20 cellular contexts compared by ENCODE assay signal in the genomic region with DNA sequence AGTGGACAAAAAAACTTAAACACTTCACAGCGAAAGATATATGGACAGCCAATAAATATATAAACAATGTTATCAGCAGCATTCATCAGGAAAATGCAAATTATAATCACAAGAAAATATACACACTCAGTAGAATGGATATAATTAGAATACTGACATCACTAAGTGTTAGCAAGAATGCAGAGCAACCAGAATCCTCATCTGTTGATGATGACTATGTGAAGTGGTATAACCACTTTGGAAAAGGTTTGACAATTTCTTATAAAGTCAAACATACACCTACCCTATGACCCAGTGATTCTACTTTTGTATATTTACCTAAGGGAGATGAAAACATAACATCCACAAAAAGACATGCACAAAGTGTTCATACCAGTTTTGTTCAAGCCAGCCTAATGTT.
DNase-seq lines count a peak whose midpoint lies in the region; ATAC-seq and TF ChIP-seq lines count a peak whose summit lies in the region.
"Had no signal": no experiment of that assay in that cellular context is flagged by ENCODE, and none has a peak within 500 bp of the region (broad histone marks: within the 10 kb centered on the region; RNA-seq: fewer than 3 reads in every experiment).

No MANE protein-coding gene starts in this region.

- no peak overlapping the region for H4K5ac ChIP-seq in IMR-90 (ENCODE audit: low read depth, low read length)

- no peak overlapping the region for H2BK5ac ChIP-seq in IMR-90 (ENCODE audit: low read depth, low read length, poor library complexity, severe bottlenecking)

- H3K9ac ChIP-seq in IMR-90 (ENCODE audit: low read depth, low read length), result no peak overlapping the region
- H3K9ac ChIP-seq: GM23248, KMS-11 had no signal

- intact Hi-C loops in IMR-90 (cut with micrococcal nuclease), result no loop called here
- intact Hi-C loops in left cardiac atrium (cut with DNase I), result no loop called here

- H4K8ac ChIP-seq in IMR-90 (ENCODE audit: low read depth in 2 of 2, low read length in 2 of 2), result no peak overlapping the region

- no TSS peak for BruUV-seq in IMR-90 (replicated peaks; lab: Mats Ljungman, UMichigan)

- TF ChIP-seq POLR2A in IMR-90 (IDR thresholded peaks at IDR 0.05; ENCODE audit: low read depth, low read length), result no peak

- no peak overlapping the region for H3K18ac ChIP-seq in IMR-90 (ENCODE audit: low read depth, low read length)

- H3K27ac ChIP-seq in ACC112 (ENCODE audit: low read depth, low read length) (peak overlapping the region; percentile 37; the same call in 1 of the 2 replicates), IMR-90 (ENCODE audit: insufficient read depth, low read length) (no peak overlapping the region), osteoblast (ENCODE audit: low read depth, low read length) (peak overlapping the region; percentile 2), WERI-Rb-1 (no peak overlapping the region)
- H3K27ac ChIP-seq: GM23248, KMS-11 had no signal

- H3K14ac ChIP-seq in IMR-90 (replicated peaks; ENCODE audit: low read depth, low read length), result no peak overlapping the region

- no peak overlapping the region for H3K23ac ChIP-seq in IMR-90 (ENCODE audit: low read depth, low read length)

- H3K36me3 ChIP-seq in ACC112 (ENCODE audit: insufficient read depth, low read length) (no peaks in the 10 kb centered on the region), IMR-90 (ENCODE audit: control insufficient read depth, insufficient read depth, low read length) (no peaks in the 10 kb centered on the region), osteoblast (ENCODE audit: insufficient read depth, low read length) (no peaks in the 10 kb centered on the region), WERI-Rb-1 (no peaks in the 10 kb centered on the region)
- H3K36me3 ChIP-seq: BE2C, HAP-1 had no signal

- TF ChIP-seq CTCF in IMR-90 (conservative IDR thresholded peaks at IDR 0.05; ENCODE audit: low read depth, low read length) (no peak), epithelial cell of esophagus (IDR thresholded peaks at IDR 0.05; ENCODE audit: insufficient read depth, low read depth, low read length, missing control alignments) (no peak), osteoblast (IDR thresholded peaks at IDR 0.05; ENCODE audit: extremely low read depth, low read depth, low read length) (no peak), WERI-Rb-1 (IDR thresholded peaks at IDR 0.05; ENCODE audit: low read depth, low read length) (no peak)

- dilution Hi-C loops in IMR-90 (cut with HindIII; ENCODE audit: low sequenced_read_pairs, unreplicated experiment), result no loop called here

- H2AK5ac ChIP-seq in IMR-90 (ENCODE audit: low read depth, low read length), result no peak overlapping the region

- H3K4me3 ChIP-seq in ACC112 (ENCODE audit: low read depth, low read length) (no peak overlapping the region), IMR-90 (ENCODE audit: insufficient read depth, low read depth, low read length) (no peak overlapping the region), epithelial cell of esophagus (ENCODE audit: low read length) (no peak overlapping the region), osteoblast (ENCODE audit: insufficient read depth, low read length) (no peak overlapping the region), WERI-Rb-1 (ENCODE audit: low read depth, low read length) (no peak overlapping the region)
- H3K4me3 ChIP-seq: GM23248, HAP-1 had no signal

- no peak overlapping the region for H2BK120ac ChIP-seq in IMR-90 (ENCODE audit: low read depth, low read length)

- H3K4ac ChIP-seq in IMR-90 (ENCODE audit: low read depth, low read length), result no peak overlapping the region

- no peak overlapping the region for H2AFZ ChIP-seq in ACC112 (ENCODE audit: low read length, unreplicated experiment)
- H2AFZ ChIP-seq in IMR-90 (replicated peaks; ENCODE audit: low read length, poor library complexity), result no peak overlapping the region
- H2AFZ ChIP-seq in osteoblast (ENCODE audit: low read length), result no peak overlapping the region
- H2AFZ ChIP-seq: GM23248 had no signal

- ATAC-seq in IMR-90 (ENCODE audit: low read depth), result no peak
- no peak for ATAC-seq in left cardiac atrium
- no peak for ATAC-seq in GM18498 (IDR thresholded peaks at IDR 0.05; ENCODE audit: unreplicated experiment)

- no peak for TF ChIP-seq RAD21 in IMR-90 (IDR thresholded peaks at IDR 0.05; ENCODE audit: low read length)

- DNase-seq in IMR-90, result peak; percentile 46
- peak; percentile 35 for DNase-seq in epithelial cell of esophagus (ENCODE audit: low read depth)
- no peak for DNase-seq in osteoblast (ENCODE audit: insufficient read length, low spot score, missing footprints)
- no peak for DNase-seq in GM03348 (ENCODE audit: low spot score)
- DNase-seq in left cardiac atrium, result no peak
- DNase-seq in WERI-Rb-1, result no peak
- DNase-seq: 8988T; BE2C; C1 segment of cervical spinal cord; CD4-positive, CD25-positive, alpha-beta regulatory T cell; CD8-positive, alpha-beta memory T cell; COR-L47; DMS 273 treated with DMSO at 0.1 percent for 48 hours; DMS79; GDM1 had no signal

- CTCF ChIA-PET in IMR-90 (lab: Yijun Ruan, JAX), result no interaction called here

- no peaks in the 10 kb centered on the region for H4K20me1 ChIP-seq in IMR-90 (ENCODE audit: insufficient read depth, low read length)
- no peaks in the 10 kb centered on the region for H4K20me1 ChIP-seq in osteoblast (ENCODE audit: insufficient read depth, low read length)

- in situ Hi-C loops in IMR-90 (cut with MboI; ENCODE audit: low sequenced_read_pairs), result no loop called here

- no peaks in the 10 kb centered on the region for H3K79me1 ChIP-seq in IMR-90 (ENCODE audit: low read depth in 1 of 2, low read length in 2 of 2)

- H3K4me2 ChIP-seq in IMR-90 (ENCODE audit: low read depth, low read length) (no peak overlapping the region), osteoblast (ENCODE audit: insufficient read depth, low read length) (no peak overlapping the region)
- H3K4me2 ChIP-seq: KMS-11 had no signal

- no peak overlapping the region for H4K91ac ChIP-seq in IMR-90 (ENCODE audit: insufficient read depth, low read depth, low read length)

- POLR2A ChIA-PET in IMR-90 (lab: Charles Lee; ENCODE audit: unreplicated experiment), result no interaction called here

- no peak overlapping the region for H2BK20ac ChIP-seq in IMR-90 (ENCODE audit: low read depth, low read length)

- no peaks in the 10 kb centered on the region for H3K9me1 ChIP-seq in IMR-90 (ENCODE audit: insufficient read depth, low read length)

- no CpG with 5 or more reads among the region's 1 CpG for WGBS in IMR-90 (ENCODE audit: extremely low coverage in 2 of 2, insufficient read length in 1 of 2), 2 experiments

- no peak overlapping the region for H3K56ac ChIP-seq in IMR-90 (ENCODE audit: extremely low read depth, insufficient read depth, low read length)

- no peaks in the 10 kb centered on the region for H3K4me1 ChIP-seq in ACC112 (ENCODE audit: control insufficient read depth, insufficient read depth, low read length, unreplicated experiment)
- H3K4me1 ChIP-seq in IMR-90 (ENCODE audit: control insufficient read depth, insufficient read depth, low read length), result no peaks in the 10 kb centered on the region
- H3K4me1 ChIP-seq in osteoblast (ENCODE audit: insufficient read depth, low read length), result peaks cover 15% of the 10 kb centered on the region
- H3K4me1 ChIP-seq: BE2C, HAP-1 had no signal

- no peak overlapping the region for H2BK15ac ChIP-seq in IMR-90 (ENCODE audit: low read depth, low read length)

- no peak overlapping the region for H2AK9ac ChIP-seq in IMR-90 (replicated peaks; ENCODE audit: low read depth, low read length, poor library complexity)

- H3K9me3 ChIP-seq in IMR-90 (ENCODE audit: control insufficient read depth, insufficient read depth, low read length) (peaks cover 5% of the 10 kb centered on the region), osteoblast (ENCODE audit: low read depth, low read length) (no peaks in the 10 kb centered on the region), WERI-Rb-1 (ENCODE audit: severe bottlenecking) (no peaks in the 10 kb centered on the region)
- H3K9me3 ChIP-seq: BE2C had no signal

- H3K79me2 ChIP-seq in ACC112 (ENCODE audit: control insufficient read depth, insufficient read depth, low read length, unreplicated experiment), result no peaks in the 10 kb centered on the region
- H3K79me2 ChIP-seq in osteoblast (ENCODE audit: insufficient read depth, low read length), result no peaks in the 10 kb centered on the region

- no peaks in the 10 kb centered on the region for H3K27me3 ChIP-seq in ACC112 (ENCODE audit: insufficient read depth, low read length)
- no peaks in the 10 kb centered on the region for H3K27me3 ChIP-seq in IMR-90 (ENCODE audit: control insufficient read depth, insufficient read depth, low read length)
- no peaks in the 10 kb centered on the region for H3K27me3 ChIP-seq in osteoblast (ENCODE audit: insufficient read depth, low read length)
- no peaks in the 10 kb centered on the region for H3K27me3 ChIP-seq in WERI-Rb-1 (ENCODE audit: insufficient read depth, low read depth, severe bottlenecking)
- H3K27me3 ChIP-seq: BE2C had no signal

TF ChIP-seq in IMR-90, 13 proteins besides CTCF, POLR2A, EP300 and RAD21:
- TF ChIP-seq CEBPB (IDR thresholded peaks at IDR 0.05; ENCODE audit: low read depth, low read length) (no peak), FOS (IDR thresholded peaks at IDR 0.05; ENCODE audit: low read depth, low read length) (no peak), MXI1 (IDR thresholded peaks at IDR 0.05; ENCODE audit: borderline replicate concordance, low read depth, low read length) (no peak), BHLHE40 (IDR thresholded peaks at IDR 0.05; ENCODE audit: low read depth, low read length) (no peak), RCOR1 (IDR thresholded peaks at IDR 0.05; ENCODE audit: insufficient replicate concordance, low read length) (no peak), MAZ (IDR thresholded peaks at IDR 0.05; ENCODE audit: borderline replicate concordance, low read depth, low read length) (no peak)
- TF ChIP-seq, protein P1, sequence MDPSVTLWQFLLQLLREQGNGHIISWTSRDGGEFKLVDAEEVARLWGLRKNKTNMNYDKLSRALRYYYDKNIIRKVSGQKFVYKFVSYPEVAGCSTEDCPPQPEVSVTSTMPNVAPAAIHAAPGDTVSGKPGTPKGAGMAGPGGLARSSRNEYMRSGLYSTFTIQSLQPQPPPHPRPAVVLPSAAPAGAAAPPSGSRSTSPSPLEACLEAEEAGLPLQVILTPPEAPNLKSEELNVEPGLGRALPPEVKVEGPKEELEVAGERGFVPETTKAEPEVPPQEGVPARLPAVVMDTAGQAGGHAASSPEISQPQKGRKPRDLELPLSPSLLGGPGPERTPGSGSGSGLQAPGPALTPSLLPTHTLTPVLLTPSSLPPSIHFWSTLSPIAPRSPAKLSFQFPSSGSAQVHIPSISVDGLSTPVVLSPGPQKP (IDR thresholded peaks at IDR 0.05; ENCODE audit: borderline replicate concordance, low read depth, low read length), result no peak

Comparison
In these comparisons a context has a peak if more than half of its experiments do, and no peak if none do; other contexts are left out.
1. H3K27ac ChIP-seq: peak in ACC112 (single experiment) and osteoblast (single experiment); none in IMR-90 (single experiment) and WERI-Rb-1 (single experiment).
2. DNase-seq: peak in IMR-90 (single experiment) and epithelial cell of esophagus (single experiment); none in osteoblast (single experiment), GM03348 (single experiment), left cardiac atrium (single experiment) and WERI-Rb-1 (single experiment).